ENCODE assay signal across 17 cellular contexts in the genomic region with DNA sequence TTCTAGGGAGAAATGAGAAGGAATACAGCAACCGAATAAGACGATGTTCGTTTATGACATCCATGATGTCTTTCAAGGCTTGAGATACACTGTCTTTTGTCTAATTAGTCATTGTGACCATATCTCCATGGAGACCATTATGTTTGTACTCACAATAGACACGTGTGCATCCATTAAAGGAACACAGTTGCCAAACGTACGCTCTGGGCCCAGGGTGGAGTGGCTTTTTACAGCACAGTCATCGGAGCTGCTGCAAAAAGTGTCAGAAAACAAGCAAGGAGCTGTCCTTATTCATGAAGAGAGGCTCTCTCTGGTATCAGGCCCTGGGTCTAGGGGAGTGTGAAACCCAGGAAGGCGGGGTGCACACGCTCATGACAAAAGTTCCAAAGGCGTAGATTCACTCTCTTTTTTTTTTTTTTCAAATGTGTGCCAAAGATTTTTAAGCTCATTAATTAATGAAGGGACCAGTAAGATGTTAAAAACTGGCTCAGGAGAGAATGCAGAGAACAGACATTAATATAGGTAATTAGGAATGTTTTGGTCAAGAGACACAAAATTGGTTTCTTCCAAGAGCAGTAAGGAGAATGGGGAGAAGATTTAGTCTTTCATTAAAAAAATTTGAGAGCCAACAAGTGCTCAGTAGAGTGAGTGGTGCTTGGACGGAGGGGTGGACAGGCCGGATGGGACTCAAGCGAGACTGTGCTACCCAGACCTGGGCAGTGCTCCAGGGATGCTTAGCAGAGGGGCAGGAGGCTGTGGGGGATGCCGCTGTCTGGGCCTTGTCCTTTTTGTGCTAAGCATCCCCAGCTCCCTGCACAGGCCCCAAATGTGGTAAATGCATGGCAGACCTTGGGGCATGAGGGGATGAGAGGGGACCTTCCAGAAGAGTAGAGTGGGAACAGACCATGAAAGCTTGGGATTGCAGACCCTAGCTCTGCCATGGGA. TPM values are rescaled to one million over a fixed set of nuclear protein-coding genes. Genes with fewer than 3 reads are reported as not detected.
DNase-seq lines count a peak whose midpoint lies in the region; ATAC-seq, FAIRE-seq and TF ChIP-seq lines count a peak whose summit lies in the region.
"Had no signal": no experiment of that assay in that cellular context is flagged by ENCODE, and none has a peak within 500 bp of the region (broad histone marks: within the 10 kb centered on the region; RNA-seq: fewer than 3 reads in every experiment).

No MANE protein-coding gene starts in this region.

- H3K79me1 ChIP-seq in H1 (ENCODE audit: low read depth, low read length) = no peaks in the 10 kb centered on the region

- intact Hi-C loops in activated naive CD4-positive, alpha-beta T cell treated with anti-CD3 and anti-CD28 coated beads for 36 hours (cut with micrococcal nuclease) = no loop called here
- intact Hi-C loops in left lung (cut with DNase I) = no loop called here

- H3K27ac ChIP-seq in H1 (ENCODE audit: low read depth, low read length) (no peak overlapping the region), left lung (no peak overlapping the region)
- H3K27ac ChIP-seq: SJCRH30 had no signal

- no peak overlapping the region for H2BK120ac ChIP-seq in H1 (replicated peaks; ENCODE audit: low read depth, low read length)

- no peak overlapping the region for H3K4ac ChIP-seq in H1 (replicated peaks; ENCODE audit: insufficient read length, low read depth, low read length)

- H3K18ac ChIP-seq in H1 (ENCODE audit: extremely low read depth, low read length) = no peak overlapping the region

- H2AK5ac ChIP-seq in H1 (ENCODE audit: low read depth, low read length) = no peak overlapping the region

- H3K4me3 ChIP-seq in H1 (ENCODE audit: extremely low read depth in 1 of 4, insufficient read depth in 2 of 4, low read depth in 3 of 4, low read length in 4 of 4) = no peak overlapping the region
- H3K4me3 ChIP-seq in left lung = no peak overlapping the region
- H3K4me3 ChIP-seq: SJCRH30, smooth muscle cell had no signal

- H3K79me2 ChIP-seq in H1 (ENCODE audit: control insufficient read depth in 1 of 2, insufficient read depth in 2 of 2, low read length in 2 of 2) = no peaks in the 10 kb centered on the region

- CTCF ChIA-PET in activated naive CD4-positive, alpha-beta T cell treated with anti-CD3 and anti-CD28 coated beads for 36 hours (lab: Charles Lee) = interaction anchor here (0.9 kb wide), 1 partner anchor 11 kb away, joined by 3 read pairs; no protein-coding TSS in a partner anchor
- CTCF ChIA-PET in H1 (lab: Charles Lee; ENCODE audit: partially characterized antibody) = interaction anchor here (0.6 to 2.4 kb wide), 4 partner anchors 10 to 431 kb away, joined by 3 to 11 read pairs (median 4); no protein-coding TSS in a partner anchor

- no peak overlapping the region for H4K5ac ChIP-seq in H1 (ENCODE audit: insufficient read length, low read depth, low read length)

- TF ChIP-seq RAD21 in H1 (IDR thresholded peaks at IDR 0.05 in 1 of 2, conservative IDR thresholded peaks at IDR 0.05 in 1 of 2; ENCODE audit: low read depth in 2 of 2, low read length in 2 of 2) = no peak

- H2BK5ac ChIP-seq in H1 (ENCODE audit: low read depth, low read length) = no peak overlapping the region

- no peak for TF ChIP-seq CTCF in H1 (IDR thresholded peaks at IDR 0.05; ENCODE audit: control extremely low read depth in 1 of 3, insufficient read depth in 1 of 3, low read depth in 1 of 3, low read length in 3 of 3)
- TF ChIP-seq CTCF in left lung (IDR thresholded peaks at IDR 0.05) = no peak

- H3K4me1 Mint-ChIP-seq in activated naive CD4-positive, alpha-beta T cell treated with anti-CD3 and anti-CD28 coated beads for 36 hours (ENCODE audit: low read depth) = peaks cover 6% of the 10 kb centered on the region

- no peak overlapping the region for H4K91ac ChIP-seq in H1 (replicated peaks; ENCODE audit: insufficient read length, low read length)

- no peak overlapping the region for H2BK15ac ChIP-seq in H1 (ENCODE audit: low read length)

- no peak for TF ChIP-seq POLR2A in H1 (IDR thresholded peaks at IDR 0.05; ENCODE audit: control extremely low read depth in 1 of 2, low read depth in 2 of 2, low read length in 2 of 2)

- no peak overlapping the region for H3K23ac ChIP-seq in H1 (ENCODE audit: insufficient read length)

- H3K4me2 ChIP-seq in H1 (ENCODE audit: insufficient read depth in 1 of 2, low read depth in 2 of 2, low read length in 2 of 2) = no peak overlapping the region
- H3K4me2 ChIP-seq: smooth muscle cell had no signal

- no peaks in the 10 kb centered on the region for H3K9me3 ChIP-seq in H1 (ENCODE audit: insufficient read depth in 2 of 2, low read depth in 1 of 2, low read length in 1 of 2)
- H3K9me3 ChIP-seq in left lung = no peaks in the 10 kb centered on the region
- H3K9me3 ChIP-seq: SJCRH30 had no signal

- H3K36me3 ChIP-seq in H1 (ENCODE audit: control insufficient read depth in 2 of 4, insufficient read depth in 4 of 4, low read length in 3 of 4) = no peaks in the 10 kb centered on the region
- no peaks in the 10 kb centered on the region for H3K36me3 ChIP-seq in left lung
- H3K36me3 ChIP-seq: SJCRH30 had no signal

- POLR2A ChIA-PET in H1 (lab: Charles Lee; ENCODE audit: partially characterized antibody) = interaction anchor here (0.9 kb wide), 1 partner anchor 304 kb away, joined by 3 read pairs; the partner anchor contains the start of gene SRSF6

- H2BK12ac ChIP-seq in H1 (ENCODE audit: low read depth, low read length) = no peak overlapping the region

- WGBS in H1 (ENCODE audit: extremely low coverage in 1 of 2, insufficient coverage in 1 of 2, insufficient read length in 1 of 2, insufficient replicate concordance in 2 of 2, low coverage in 1 of 2, low lambda C conversion rate in 2 of 2, missing lambda C conversion rate in 1 of 2), 2 experiments = 91% methylated on average over 11 of the region's 14 CpGs; no CpG with 5 or more reads in 1 of the 2 experiments

- no peak overlapping the region for H3K14ac ChIP-seq in H1 (ENCODE audit: insufficient read length)

- peak overlapping the region; percentile 68; the same call in 1 of the 2 replicates for H4K8ac ChIP-seq in H1 (ENCODE audit: extremely low read depth, insufficient read depth, low read length)

- no peak for TF ChIP-seq EP300 in H1 (IDR thresholded peaks at IDR 0.05; ENCODE audit: borderline replicate concordance in 1 of 2, low read depth in 2 of 2, low read length in 2 of 2)

- H4K20me1 ChIP-seq in H1 (replicated peaks in 1 of 2; ENCODE audit: control insufficient read depth in 1 of 2, insufficient read depth in 2 of 2, low read length in 2 of 2) = no peaks in the 10 kb centered on the region

- no peak overlapping the region for H2BK20ac ChIP-seq in H1 (ENCODE audit: low read length)

- H3K23me2 ChIP-seq in H1 (ENCODE audit: low read depth, low read length) = no peaks in the 10 kb centered on the region

- H3K56ac ChIP-seq in H1 (replicated peaks; ENCODE audit: insufficient read length, low read depth, low read length) = no peak overlapping the region

- H3K27ac Mint-ChIP-seq in activated naive CD4-positive, alpha-beta T cell treated with anti-CD3 and anti-CD28 coated beads, Interleukin-2, amount 50 U/mL, for 72 hours = peak overlapping the region; percentile 5 to 51
- H3K27ac Mint-ChIP-seq in activated naive CD4-positive, alpha-beta T cell treated with anti-CD3 and anti-CD28 coated beads for 36 hours = no peak overlapping the region
- H3K27ac Mint-ChIP-seq: activated CD8-positive, alpha-beta T cell treated with anti-CD3 and anti-CD28 coated beads, Interleukin-2, amount 10 ng/mL, durations not matched to agents 7 days and 5 days had no signal

- peaks cover 6 to 7% of the 10 kb centered on the region in 2 donors for H3K36me3 Mint-ChIP-seq in activated naive CD4-positive, alpha-beta T cell treated with anti-CD3 and anti-CD28 coated beads, Interleukin-2, amount 50 U/mL, for 72 hours
- no peaks in the 10 kb centered on the region for H3K36me3 Mint-ChIP-seq in activated naive CD4-positive, alpha-beta T cell treated with anti-CD3 and anti-CD28 coated beads for 36 hours (ENCODE audit: low read depth)

- DNase-seq in activated naive CD4-positive, alpha-beta T cell treated with anti-CD3 and anti-CD28 coated beads, Interleukin-2, amount 50 U/mL, for 72 hours (ENCODE audit: low spot score in 2 of 2) = no peak
- DNase-seq in activated naive CD4-positive, alpha-beta T cell treated with anti-CD3 and anti-CD28 coated beads for 36 hours = no peak
- DNase-seq in NCI-H69 (lab: John Stamatoyannopoulos, UW) (peak; percentile 2), H1 (ENCODE audit: low read depth in 1 of 2, low spot score in 2 of 2) (no peak), foreskin melanocyte (no peak), NK-92 (lab: John Stamatoyannopoulos, UW; ENCODE audit: unreplicated experiment) (no peak), T-helper 9 cell (no peak), left lung (no peak)
- DNase-seq: activated CD8-positive, alpha-beta T cell treated with anti-CD3 and anti-CD28 coated beads, Interleukin-2, amount 10 ng/mL, durations not matched to agents 7 days and 5 days; DMS79; effector memory CD4-positive, alpha-beta T cell; NK-92 treated with Interleukin-12 subunit alpha and Interleukin-12 subunit beta, amount 100 ng/mL, for 24 hours; SJCRH30 had no signal

- ATAC-seq in activated naive CD4-positive, alpha-beta T cell treated with anti-CD3 and anti-CD28 coated beads, Interleukin-2, amount 50 U/mL, for 72 hours = peak in 1 of 2 donors; percentile 72
- ATAC-seq in left lung = no peak
- ATAC-seq: activated CD8-positive, alpha-beta T cell treated with anti-CD3 and anti-CD28 coated beads, Interleukin-2, amount 10 ng/mL, durations not matched to agents 7 days and 5 days had no signal

- no peak for FAIRE-seq in H1 (lab: Jason Lieb, UNC)
- FAIRE-seq: bronchial epithelial cell had no signal

- no peak overlapping the region for H3K9ac ChIP-seq in H1 (replicated peaks in 1 of 4; ENCODE audit: extremely low read depth in 1 of 4, low read depth in 3 of 4, low read length in 3 of 4)

- H3K4me1 ChIP-seq in H1 (replicated peaks in 1 of 4; ENCODE audit: control insufficient read depth in 3 of 4, insufficient read depth in 4 of 4, low read length in 3 of 4) = no peaks in the 10 kb centered on the region; a peak in 1 of 7 replicates
- no peaks in the 10 kb centered on the region for H3K4me1 ChIP-seq in left lung
- H3K4me1 ChIP-seq: SJCRH30 had no signal

- H3K27me3 Mint-ChIP-seq in activated naive CD4-positive, alpha-beta T cell treated with anti-CD3 and anti-CD28 coated beads for 36 hours (ENCODE audit: low read depth) = no peaks in the 10 kb centered on the region

- H3K4me3 Mint-ChIP-seq in activated naive CD4-positive, alpha-beta T cell treated with anti-CD3 and anti-CD28 coated beads for 36 hours = no peak overlapping the region
- H3K4me3 Mint-ChIP-seq: activated CD8-positive, alpha-beta T cell treated with anti-CD3 and anti-CD28 coated beads, Interleukin-2, amount 10 ng/mL, durations not matched to agents 7 days and 5 days had no signal

- H2AFZ ChIP-seq in H1 (ENCODE audit: low read length) = no peak overlapping the region

- H3K9me3 Mint-ChIP-seq in activated naive CD4-positive, alpha-beta T cell treated with anti-CD3 and anti-CD28 coated beads, Interleukin-2, amount 50 U/mL, for 72 hours = peaks cover 0 to 10% of the 10 kb centered on the region in 2 donors
- peaks cover 5% of the 10 kb centered on the region for H3K9me3 Mint-ChIP-seq in activated naive CD4-positive, alpha-beta T cell treated with anti-CD3 and anti-CD28 coated beads for 36 hours

- no peaks in the 10 kb centered on the region for H3K27me3 ChIP-seq in H1 (replicated peaks in 1 of 4; ENCODE audit: control insufficient read depth in 3 of 4, extremely low read depth in 1 of 4, insufficient read depth in 3 of 4, low read length in 3 of 4)
- H3K27me3 ChIP-seq in left lung = peaks cover 0 to 46% of the 10 kb centered on the region in 2 donors

RNA-seq across cellular contexts. Expression of gene GTSF1L, which starts 34.9 kb away (rescaled TPM):
- total RNA-seq in activated naive CD4-positive, alpha-beta T cell treated with anti-CD3 and anti-CD28 coated beads, Interleukin-2, amount 50 U/mL, for 72 hours = under 1 TPM in 1 of 2 donors, not detected in 1; 0.39 TPM
- not detected for total RNA-seq in activated naive CD4-positive, alpha-beta T cell treated with anti-CD3 and anti-CD28 coated beads for 36 hours
- not detected in 2 replicates for total RNA-seq in H1 (2021; fragmentation: NEBNext Ultra II Directional; extraction: Animal tissue kit (Norgen Biotek cat#: 25700))
- polyA plus RNA-seq in H1 (2011; rRNA removed) = not detected in 2 replicates
- polyA plus RNA-seq in H1 (2011; cell fraction: cytosol; rRNA removed) = not detected
- not detected for polyA plus RNA-seq in H1 (2011; cell fraction: nucleus; rRNA removed)
- not detected in 4 replicates for polyA plus RNA-seq in H1 (2012, experiment 1 of 2)
- not detected for polyA plus RNA-seq in H1 (2012, experiment 2 of 2)
- not detected for polyA plus RNA-seq in H1 (2013, experiment 1 of 2)
- polyA plus RNA-seq in H1 (2013, experiment 2 of 2) = not detected
- polyA minus RNA-seq in H1 (2011; rRNA and poly(A)+ RNA removed) = not detected in 2 replicates
- not detected for polyA minus RNA-seq in H1 (2011; cell fraction: cytosol; rRNA and poly(A)+ RNA removed)
- not detected for polyA minus RNA-seq in H1 (2011; cell fraction: nucleus; rRNA and poly(A)+ RNA removed)
- total RNA-seq in left lung = not detected
- total RNA-seq: activated CD8-positive, alpha-beta T cell treated with anti-CD3 and anti-CD28 coated beads, Interleukin-2, amount 10 ng/mL, durations not matched to agents 7 days and 5 days; bronchial epithelial cell; mesenteric fat pad; osteocyte; SJCRH30; smooth muscle cell had no signal
- polyA plus RNA-seq: smooth muscle cell had no signal
